ENCODE assay signal across 27 cellular contexts in the genomic region with DNA sequence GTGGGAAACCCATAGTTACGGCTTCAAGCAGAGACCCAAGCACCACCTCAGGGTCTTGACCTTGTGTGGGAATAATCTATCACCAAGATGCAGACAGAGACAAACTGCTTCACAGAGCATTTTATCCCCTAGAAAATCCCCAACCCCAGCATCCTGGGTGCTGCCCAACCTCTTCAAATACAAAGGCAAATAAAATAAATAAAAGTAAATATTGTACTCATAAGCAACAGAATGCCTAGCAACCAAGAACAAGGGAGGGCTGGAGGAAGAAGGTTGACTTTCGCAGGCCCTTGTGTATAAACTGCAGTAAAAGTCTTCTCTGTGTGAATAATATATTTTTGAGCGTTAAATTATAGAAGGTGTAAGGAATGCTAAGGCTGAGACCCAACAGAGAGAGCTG.
DNase-seq lines count a peak whose midpoint lies in the region; ATAC-seq, FAIRE-seq and TF ChIP-seq lines count a peak whose summit lies in the region.
"Had no signal": no experiment of that assay in that cellular context is flagged by ENCODE, and none has a peak within 500 bp of the region (broad histone marks: within the 10 kb centered on the region; RNA-seq: fewer than 3 reads in every experiment).

No MANE protein-coding gene starts in this region.

- WGBS in pancreas, 2 donors = 84 to 85% methylated on average over 3 of the region's 3 CpGs

- FAIRE-seq in pancreas (lab: Jason Lieb, UNC) = peak; percentile 63
- FAIRE-seq: endothelial cell of umbilical vein, GM18507, islet of Langerhans had no signal

- DNase-seq in MCF 10A (ENCODE audit: unreplicated experiment) (no peak), breast epithelium (ENCODE audit: low spot score in 2 of 2) (no peak), left colon (peak in 1 of 2 donors; percentile 19), pancreas (no peak), nephron progenitor cell (no peak), G401 (ENCODE audit: low spot score) (no peak)
- DNase-seq in stimulated activated CD4-positive, alpha-beta T cell treated with anti-CD3 and anti-CD28 coated beads, Interleukin-1b, Interleukin-23, amount 100 ng/mL, for 48 hours = no peak
- DNase-seq: activated CD4-positive, alpha-beta T cell treated with anti-CD3 and anti-CD28 coated beads for 48 hours; activated naive CD8-positive, alpha-beta T cell treated with anti-CD3 and anti-CD28 coated beads, Interleukin-2, amount 50 U/mL, for 24 hours; activated T-cell treated with anti-CD3 and anti-CD28 coated beads, Interleukin-2, amount 50 U/mL, for 1 hour; DMS79 treated with DMSO at 0.1 percent for 48 hours; KG1; NCI-H1417 treated with DMSO at 0.1 percent for 48 hours; PC-9; psoas muscle; stimulated activated CD4-positive, alpha-beta T cell treated with anti-CD3 and anti-CD28 coated beads, Interleukin-15, amount 100 ng/mL, for 24 hours; stimulated activated naive CD4-positive, alpha-beta T cell had no signal

- no TSS peak for BruUV-seq in MCF 10A (replicated peaks; lab: Mats Ljungman, UMichigan)

- H3K9me3 ChIP-seq in breast epithelium (no peaks in the 10 kb centered on the region), pancreas (no peaks in the 10 kb centered on the region)
- H3K9me3 ChIP-seq: HAP-1, neutrophil, psoas muscle, testis had no signal

- TF ChIP-seq CTCF in MCF 10A (IDR thresholded peaks at IDR 0.05; ENCODE audit: unreplicated experiment) (peak; percentile 2), breast epithelium (IDR thresholded peaks at IDR 0.05) (no peak), pancreas (IDR thresholded peaks at IDR 0.05) (no peak), nephron progenitor cell (IDR thresholded peaks at IDR 0.05) (no peak)

- H3K4me1 ChIP-seq in breast epithelium = no peaks in the 10 kb centered on the region
- no peaks in the 10 kb centered on the region for H3K4me1 ChIP-seq in pancreas
- H3K4me1 ChIP-seq: psoas muscle, testis had no signal

- CTCF ChIA-PET in MCF 10A (lab: Yijun Ruan, JAX) = no interaction called here

- no peaks in the 10 kb centered on the region for H3K36me3 Mint-ChIP-seq in MCF 10A (ENCODE audit: insufficient read depth, unreplicated experiment)
- H3K36me3 Mint-ChIP-seq in nephron progenitor cell (ENCODE audit: low read depth) = peaks cover 3% of the 10 kb centered on the region

- H3K27ac ChIP-seq in breast epithelium (no peak overlapping the region), pancreas (no peak overlapping the region)
- H3K27ac ChIP-seq: neutrophil, PC-9, psoas muscle, testis had no signal

- H3K27me3 Mint-ChIP-seq in MCF 10A (ENCODE audit: insufficient read depth, unreplicated experiment) (no peaks in the 10 kb centered on the region), nephron progenitor cell (ENCODE audit: low read depth, poor library complexity) (no peaks in the 10 kb centered on the region)

- in situ Hi-C loops in G401 (cut with HindIII; ENCODE audit: low sequenced_read_pairs) = no loop called here

- H3K27ac Mint-ChIP-seq in MCF 10A (ENCODE audit: low read depth, unreplicated experiment) (no peak overlapping the region), nephron progenitor cell (no peak overlapping the region)
- H3K27ac Mint-ChIP-seq: activated naive CD8-positive, alpha-beta T cell treated with anti-CD3 and anti-CD28 coated beads, Interleukin-2, amount 50 U/mL, for 24 hours; B cell; T-helper 2 cell treated with Interferon-gamma antibody and Interleukin-4, amounts not matched to agents 5 μg/mL and 100 μg/mL, for 36 hours had no signal

- H3K36me3 ChIP-seq in breast epithelium (no peaks in the 10 kb centered on the region), pancreas (no peaks in the 10 kb centered on the region)
- H3K36me3 ChIP-seq: HAP-1, neutrophil had no signal

- no peak for TF ChIP-seq POLR2A in breast epithelium (IDR thresholded peaks at IDR 0.05)

- H3K4me3 ChIP-seq in breast epithelium = no peak overlapping the region
- H3K4me3 ChIP-seq in pancreas = no peak overlapping the region
- H3K4me3 ChIP-seq: HAP-1, PC-9, psoas muscle, testis had no signal

- intact Hi-C loops in MCF 10A (cut with micrococcal nuclease) (no loop called here), breast epithelium (cut with DNase I; ENCODE audit: low total_unique reads) (no loop called here), left colon (cut with DNase I, micrococcal nuclease) (no loop called here), pancreas (cut with DNase I) (no loop called here)

- H3K4me3 Mint-ChIP-seq in MCF 10A (ENCODE audit: unreplicated experiment) (no peak overlapping the region), nephron progenitor cell (no peak overlapping the region)
- H3K4me3 Mint-ChIP-seq: activated naive CD8-positive, alpha-beta T cell treated with anti-CD3 and anti-CD28 coated beads, Interleukin-2, amount 50 U/mL, for 24 hours; B cell; T-helper 2 cell treated with Interferon-gamma antibody and Interleukin-4, amounts not matched to agents 5 μg/mL and 100 μg/mL, for 36 hours had no signal

- peak; percentile 94 for ATAC-seq in left colon
- ATAC-seq in pancreas = no peak
- ATAC-seq in HG02678 (IDR thresholded peaks at IDR 0.05; ENCODE audit: unreplicated experiment) = no peak
- ATAC-seq: activated naive CD8-positive, alpha-beta T cell treated with anti-CD3 and anti-CD28 coated beads, Interleukin-2, amount 50 U/mL, for 24 hours; psoas muscle; Right ventricle myocardium inferior had no signal

- H3K27me3 ChIP-seq in breast epithelium (no peaks in the 10 kb centered on the region), pancreas (no peaks in the 10 kb centered on the region)
- H3K27me3 ChIP-seq: neutrophil, testis had no signal

- H3K9me3 Mint-ChIP-seq in MCF 10A (ENCODE audit: unreplicated experiment) (no peaks in the 10 kb centered on the region), nephron progenitor cell (peaks cover 7% of the 10 kb centered on the region)
- H3K9me3 Mint-ChIP-seq: T-helper 2 cell treated with Interferon-gamma antibody and Interleukin-4, amounts not matched to agents 5 μg/mL and 100 μg/mL, for 36 hours had no signal

- H3K4me1 Mint-ChIP-seq in MCF 10A (ENCODE audit: insufficient read depth, unreplicated experiment) = peaks cover 24% of the 10 kb centered on the region
- peaks cover 24% of the 10 kb centered on the region for H3K4me1 Mint-ChIP-seq in nephron progenitor cell
- H3K4me1 Mint-ChIP-seq: activated naive CD8-positive, alpha-beta T cell treated with anti-CD3 and anti-CD28 coated beads, Interleukin-2, amount 50 U/mL, for 24 hours; B cell had no signal

- POLR2A ChIA-PET in MCF 10A (lab: Yijun Ruan, JAX) = no interaction called here
